8 cellular contexts compared by ENCODE assay signal in genomic region chr2:63587814-63588384, GRCh38. TPM values are rescaled to one million over a fixed set of nuclear protein-coding genes. Genes with fewer than 3 reads are reported as not detected.
A peak's percentile ranks its signal among the peaks of the same experiment; 100 is the strongest.
DNase-seq lines count a peak whose midpoint lies in the region; TF ChIP-seq lines count a peak whose summit lies in the region.

No MANE protein-coding gene starts in this region.

- peak overlapping the region; percentile 70 for H3K4me2 ChIP-seq in fibroblast of lung (ENCODE audit: extremely low read depth, insufficient read depth, low read length)

- H4K20me1 ChIP-seq in fibroblast of lung (ENCODE audit: control insufficient read depth, extremely low read depth, insufficient read depth, low read length), result no peaks in the 10 kb centered on the region

- H3K27ac Mint-ChIP-seq in activated CD4-positive, alpha-beta T cell treated with anti-CD3 and anti-CD28 coated beads, Interleukin-2, amount 10 ng/mL, durations not matched to agents 24 days and 14 days, result peak overlapping the region; percentile 92
- H3K27ac Mint-ChIP-seq in progenitor cell of endocrine pancreas, result peak overlapping the region; percentile 96

- TF ChIP-seq CTCF in fibroblast of lung (conservative IDR thresholded peaks at IDR 0.05 in 1 of 2, IDR thresholded peaks at IDR 0.05 in 1 of 2; ENCODE audit: low read depth in 1 of 2, low read length in 2 of 2), result no peak
- TF ChIP-seq CTCF in progenitor cell of endocrine pancreas (IDR thresholded peaks at IDR 0.05; ENCODE audit: unreplicated experiment), result no peak

- no peak for DNase-seq in activated CD4-positive, alpha-beta T cell treated with anti-CD3 and anti-CD28 coated beads, Interleukin-2, amount 10 ng/mL, durations not matched to agents 24 days and 14 days
- no peak for DNase-seq in activated CD4-positive, alpha-beta T cell treated with anti-CD3 and anti-CD28 coated beads for 48 hours
- DNase-seq in SJCRH30, result peak in 1 of 2 experiments; percentile 39
- DNase-seq in fibroblast of lung (ENCODE audit: low read depth in 2 of 2), result no peak
- DNase-seq in progenitor cell of endocrine pancreas (ENCODE audit: low spot score, unreplicated experiment), result no peak
- DNase-seq in DMS79 treated with DMSO at 0.1 percent for 48 hours (lab: John Stamatoyannopoulos, UW), result no peak
- no peak for DNase-seq in kidney tubule cell (ENCODE audit: low spot score)
- DNase-seq in G401 (ENCODE audit: low spot score), result no peak

- H3K4me1 ChIP-seq in SJCRH30, result peaks cover 6% of the 10 kb centered on the region
- H3K4me1 ChIP-seq in fibroblast of lung (ENCODE audit: control insufficient read depth, extremely low read depth, insufficient read depth, low read length), result peaks cover 6% of the 10 kb centered on the region

- peaks cover 8% of the 10 kb centered on the region for H3K36me3 Mint-ChIP-seq in activated CD4-positive, alpha-beta T cell treated with anti-CD3 and anti-CD28 coated beads, Interleukin-2, amount 10 ng/mL, durations not matched to agents 24 days and 14 days (ENCODE audit: low read depth)
- H3K36me3 Mint-ChIP-seq in progenitor cell of endocrine pancreas (ENCODE audit: insufficient read depth), result peaks cover 2% of the 10 kb centered on the region

- peaks cover 38% of the 10 kb centered on the region for H3K79me2 ChIP-seq in fibroblast of lung (ENCODE audit: control insufficient read depth, insufficient read depth, low read length)

- H2AFZ ChIP-seq in fibroblast of lung (ENCODE audit: low read length), result peak overlapping the region; percentile 98

- H3K4me1 Mint-ChIP-seq in activated CD4-positive, alpha-beta T cell treated with anti-CD3 and anti-CD28 coated beads, Interleukin-2, amount 10 ng/mL, durations not matched to agents 24 days and 14 days, result peaks cover 35% of the 10 kb centered on the region
- H3K4me1 Mint-ChIP-seq in progenitor cell of endocrine pancreas (ENCODE audit: low read depth), result peaks cover 9% of the 10 kb centered on the region

- no peaks in the 10 kb centered on the region for H3K27me3 ChIP-seq in SJCRH30
- H3K27me3 ChIP-seq in fibroblast of lung (ENCODE audit: control insufficient read depth, insufficient read depth, low read length), result no peaks in the 10 kb centered on the region

- peaks cover 3% of the 10 kb centered on the region for H3K27me3 Mint-ChIP-seq in activated CD4-positive, alpha-beta T cell treated with anti-CD3 and anti-CD28 coated beads, Interleukin-2, amount 10 ng/mL, durations not matched to agents 24 days and 14 days
- no peaks in the 10 kb centered on the region for H3K27me3 Mint-ChIP-seq in progenitor cell of endocrine pancreas

- peak overlapping the region; percentile 76 for H3K9ac ChIP-seq in fibroblast of lung (ENCODE audit: insufficient read depth, low read length)

- H3K4me3 Mint-ChIP-seq in activated CD4-positive, alpha-beta T cell treated with anti-CD3 and anti-CD28 coated beads, Interleukin-2, amount 10 ng/mL, durations not matched to agents 24 days and 14 days, result peak overlapping the region; percentile 98
- H3K4me3 Mint-ChIP-seq in progenitor cell of endocrine pancreas (ENCODE audit: low read depth), result peak overlapping the region; percentile 93

- H3K27ac ChIP-seq in SJCRH30 (peak overlapping the region; percentile 79), fibroblast of lung (ENCODE audit: insufficient read depth, low read length) (peak overlapping the region; percentile 92)

- intact Hi-C loops in activated CD4-positive, alpha-beta T cell treated with anti-CD3 and anti-CD28 coated beads, Interleukin-2, amount 10 ng/mL, durations not matched to agents 24 days and 14 days (cut with micrococcal nuclease), result loop anchor here (1.0 to 5.0 kb wide), 7 partner anchors 253 to 1700 kb away; partner anchors contain the start of genes CCT4, EHBP1, RAB1A and UGP2

- H3K9me3 ChIP-seq in SJCRH30 (replicated peaks) (no peaks in the 10 kb centered on the region), fibroblast of lung (ENCODE audit: control insufficient read depth, insufficient read depth, low read depth, low read length) (no peaks in the 10 kb centered on the region)

- in situ Hi-C loops in G401 (cut with HindIII; ENCODE audit: low sequenced_read_pairs), result no loop called here

- H3K4me3 ChIP-seq in SJCRH30, result peak overlapping the region; percentile 87
- peak overlapping the region; percentile 96 to 98 (median 97) for H3K4me3 ChIP-seq in fibroblast of lung (replicated peaks in 1 of 4; ENCODE audit: control extremely low read depth in 1 of 4, insufficient read depth in 1 of 4, low read depth in 3 of 4, low read length in 4 of 4)

- no peaks in the 10 kb centered on the region for H3K9me3 Mint-ChIP-seq in activated CD4-positive, alpha-beta T cell treated with anti-CD3 and anti-CD28 coated beads, Interleukin-2, amount 10 ng/mL, durations not matched to agents 24 days and 14 days
- no peaks in the 10 kb centered on the region for H3K9me3 Mint-ChIP-seq in progenitor cell of endocrine pancreas (ENCODE audit: low read depth)

- H3K36me3 ChIP-seq in SJCRH30 (peaks cover 8% of the 10 kb centered on the region), fibroblast of lung (ENCODE audit: control insufficient read depth, insufficient read depth, low read length) (no peaks in the 10 kb centered on the region)

RNA-seq across cellular contexts. Expression of gene WDPCP, which starts 0.4 kb away (rescaled TPM):
- 6.0 and 8.9 TPM in 2 replicates for total RNA-seq in activated CD4-positive, alpha-beta T cell treated with anti-CD3 and anti-CD28 coated beads, Interleukin-2, amount 10 ng/mL, durations not matched to agents 24 days and 14 days
- total RNA-seq in SJCRH30 (2014; rRNA removed; shearing (Covaris generic)), result 12.7 and 14.7 TPM in 2 replicates
- total RNA-seq in fibroblast of lung (8.4 and 8.7 TPM in 2 replicates), progenitor cell of endocrine pancreas (8.9 and 14.1 TPM in 2 replicates)
- 3.5 and 5.2 TPM in 2 replicates for polyA plus RNA-seq in fibroblast of lung
- 1.8 and 2.5 TPM in 2 replicates for polyA plus RNA-seq in fibroblast of lung (2012)
- 6.6 and 18.9 TPM in 2 replicates for polyA minus RNA-seq in fibroblast of lung (ENCODE audit: low replicate concordance)
- 13.8 and 15.3 TPM in 2 replicates for total RNA-seq in G401 (2014; rRNA removed; shearing (Covaris generic))

RNA-seq across cellular contexts. Expression of gene MDH1, which starts 0.9 kb away (rescaled TPM):
- total RNA-seq in activated CD4-positive, alpha-beta T cell treated with anti-CD3 and anti-CD28 coated beads, Interleukin-2, amount 10 ng/mL, durations not matched to agents 24 days and 14 days, result 195 and 208 TPM in 2 replicates
- total RNA-seq in SJCRH30 (2014; rRNA removed; shearing (Covaris generic)), result 410 and 419 TPM in 2 replicates
- total RNA-seq in fibroblast of lung (126 and 159 TPM in 2 replicates), progenitor cell of endocrine pancreas (125 and 136 TPM in 2 replicates)
- 267 and 269 TPM in 2 replicates for polyA plus RNA-seq in fibroblast of lung
- polyA plus RNA-seq in fibroblast of lung (2012), result 155 and 165 TPM in 2 replicates
- 41.5 and 52.3 TPM in 2 replicates for polyA minus RNA-seq in fibroblast of lung (ENCODE audit: low replicate concordance)
- total RNA-seq in G401 (2014; rRNA removed; shearing (Covaris generic)), result 510 and 523 TPM in 2 replicates
